Comparison of ENCODE assay signal across 9 cellular contexts in the genomic region with DNA sequence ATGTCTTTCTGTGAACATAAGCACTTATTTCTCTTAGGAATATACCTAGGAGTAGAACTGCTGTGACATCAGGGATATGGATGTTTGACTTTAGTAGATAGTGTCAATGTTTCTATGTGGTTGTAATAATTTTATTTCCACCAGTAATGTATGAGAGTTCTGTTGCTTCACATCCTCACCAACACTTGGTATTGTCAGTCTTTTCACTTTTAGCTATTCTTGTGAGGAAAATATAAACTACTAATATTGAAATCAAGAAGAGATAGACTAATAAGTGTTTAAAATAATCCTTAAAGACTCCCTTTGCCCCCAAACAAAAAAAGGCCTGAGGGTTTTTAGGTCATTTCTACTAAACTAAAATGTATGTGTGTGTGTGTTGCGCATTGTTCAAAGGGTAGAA.
"Had no signal": no experiment of that assay in that cellular context is flagged by ENCODE, and none has a peak within 500 bp of the region (broad histone marks: within the 10 kb centered on the region; RNA-seq: fewer than 3 reads in every experiment).

No MANE protein-coding gene starts in this region.

- H3K4me3 Mint-ChIP-seq: GM23338, H9, HFFc6 had no signal

- H3K9me3 ChIP-seq: HAP-1 had no signal

- ATAC-seq: GM23338, HCT116 had no signal

- H3K27ac Mint-ChIP-seq: GM23338, H9, HFFc6 had no signal

- DNase-seq: GM23248, GOT3, H7, H9, HCEC 1CT, HFFc6 had no signal

- H3K27ac ChIP-seq: GM23248 had no signal

- H3K4me3 ChIP-seq: GM23248, GM23338, HAP-1 had no signal
